22 cellular contexts compared by ENCODE assay signal in the genomic region with DNA sequence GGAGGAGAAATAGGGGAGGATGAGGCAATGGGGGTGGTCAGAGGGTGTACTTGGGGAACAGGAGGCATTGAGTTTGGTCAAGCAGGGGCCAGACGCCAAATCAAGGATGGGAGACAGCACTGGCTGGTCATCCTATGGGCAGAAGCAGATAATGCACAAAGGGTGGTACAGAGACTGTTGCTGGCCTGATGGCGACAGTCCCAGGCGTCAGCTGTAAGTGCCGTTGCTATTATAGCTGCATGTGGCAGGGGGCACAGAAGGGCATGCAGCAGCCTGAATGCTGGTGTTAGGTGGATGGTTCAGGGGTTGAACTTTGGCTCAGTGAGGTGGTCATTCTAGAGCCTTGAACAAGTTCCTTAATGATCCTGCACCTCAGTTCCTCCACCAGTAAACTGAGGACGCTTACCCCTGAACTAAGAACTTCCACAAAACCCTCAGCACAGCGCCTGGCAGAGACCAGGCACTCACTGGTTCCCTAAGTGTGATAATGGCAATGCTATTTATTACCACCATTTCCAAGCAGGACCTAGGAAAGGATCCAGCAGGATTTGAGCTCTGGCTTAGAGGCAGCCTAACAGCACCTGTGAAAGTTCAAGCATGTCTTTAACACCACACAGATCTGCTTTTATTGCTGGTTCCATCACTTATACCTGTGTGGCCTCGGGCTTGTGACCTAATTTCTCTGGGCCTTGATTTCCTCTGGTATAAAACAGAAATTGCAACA.
A peak's percentile ranks its signal among the peaks of the same experiment; 100 is the strongest.
DNase-seq lines count a peak whose midpoint lies in the region; ATAC-seq and TF ChIP-seq lines count a peak whose summit lies in the region.
"Had no signal": no experiment of that assay in that cellular context is flagged by ENCODE, and none has a peak within 500 bp of the region (broad histone marks: within the 10 kb centered on the region; RNA-seq: fewer than 3 reads in every experiment).

No MANE protein-coding gene starts in this region.

- no peaks in the 10 kb centered on the region for H3K9me3 Mint-ChIP-seq in MCF 10A (ENCODE audit: unreplicated experiment)
- H3K9me3 Mint-ChIP-seq: CD8-positive, alpha-beta memory T cell; GM23338 had no signal

- peak overlapping the region; percentile 7 for H4K8ac ChIP-seq in neuronal stem cell (ENCODE audit: low read depth, low read length)

- no peak overlapping the region for H3K4me2 ChIP-seq in neuronal stem cell (ENCODE audit: insufficient read depth, low read length, poor library complexity, severe bottlenecking)
- H3K4me2 ChIP-seq: GM23338 had no signal

- no peak for TF ChIP-seq CTCF in MCF 10A (IDR thresholded peaks at IDR 0.05; ENCODE audit: unreplicated experiment)

- no peak overlapping the region for H2BK12ac ChIP-seq in neuronal stem cell (ENCODE audit: low read length)

- no peak overlapping the region for H3K18ac ChIP-seq in neuronal stem cell (ENCODE audit: low read length)

- CTCF ChIA-PET in MCF 10A (lab: Yijun Ruan, JAX): interaction anchor here (0.6 to 1.2 kb wide), 3 partner anchors 73 to 616 kb away, joined by 3 read pairs; no protein-coding TSS in a partner anchor

- H2BK5ac ChIP-seq in neuronal stem cell (ENCODE audit: low read length): no peak overlapping the region

- peaks cover 7 to 9% of the 10 kb centered on the region in 2 donors for H3K4me1 ChIP-seq in neuronal stem cell (ENCODE audit: control insufficient read depth in 2 of 2, insufficient read depth in 1 of 2, low read depth in 1 of 2, low read length in 2 of 2)
- H3K4me1 ChIP-seq in aorta (ENCODE audit: control insufficient read depth in 1 of 2, insufficient read depth in 2 of 2, low read length in 2 of 2): no peaks in the 10 kb centered on the region

- H3K4me3 ChIP-seq in neuronal stem cell (ENCODE audit: low read length in 2 of 2) (no peak overlapping the region), aorta (ENCODE audit: low read length in 2 of 2) (no peak overlapping the region)
- H3K4me3 ChIP-seq: GM12878, GM23338, K562 had no signal

- H3K27me3 ChIP-seq in neuronal stem cell (ENCODE audit: control insufficient read depth in 3 of 3, insufficient read depth in 3 of 3, low read depth in 1 of 3, low read length in 3 of 3) (no peaks in the 10 kb centered on the region), aorta (ENCODE audit: control insufficient read depth in 1 of 2, insufficient read depth in 2 of 2, low read length in 1 of 2) (no peaks in the 10 kb centered on the region)

- H3K4ac ChIP-seq in neuronal stem cell (ENCODE audit: low read length): no peak overlapping the region

- peaks cover 0 to 7% of the 10 kb centered on the region in 2 donors for H3K36me3 ChIP-seq in neuronal stem cell (replicated peaks in 1 of 2; ENCODE audit: control insufficient read depth in 2 of 2, insufficient read depth in 2 of 2, low read length in 2 of 2)
- H3K36me3 ChIP-seq in aorta (ENCODE audit: control insufficient read depth in 1 of 2, insufficient read depth in 2 of 2, low read length in 1 of 2): peaks cover 0 to 4% of the 10 kb centered on the region in 2 donors

- no peak overlapping the region for H3K27ac Mint-ChIP-seq in MCF 10A (ENCODE audit: low read depth, unreplicated experiment)
- H3K27ac Mint-ChIP-seq: CD8-positive, alpha-beta memory T cell; GM23338 had no signal

- H3K4me1 Mint-ChIP-seq in MCF 10A (ENCODE audit: insufficient read depth, unreplicated experiment): no peaks in the 10 kb centered on the region
- H3K4me1 Mint-ChIP-seq: CD8-positive, alpha-beta memory T cell had no signal

- H3K4me3 Mint-ChIP-seq in MCF 10A (ENCODE audit: unreplicated experiment): no peak overlapping the region
- H3K4me3 Mint-ChIP-seq: CD8-positive, alpha-beta memory T cell; GM23338 had no signal

- H3K79me1 ChIP-seq in neuronal stem cell (ENCODE audit: low read depth, low read length): no peaks in the 10 kb centered on the region

- H2BK120ac ChIP-seq in neuronal stem cell (ENCODE audit: low read depth, low read length): no peak overlapping the region

- H3K27ac ChIP-seq in caudate nucleus (ENCODE audit: low read depth, low read length) (peak overlapping the region; percentile 2), neuronal stem cell (replicated peaks; ENCODE audit: low read length) (no peak overlapping the region), aorta (ENCODE audit: low read depth in 1 of 2, low read length in 2 of 2) (no peak overlapping the region)

- no TSS peak for BruUV-seq in MCF 10A (replicated peaks; lab: Mats Ljungman, UMichigan)

- no peak overlapping the region for H4K91ac ChIP-seq in neuronal stem cell (ENCODE audit: low read depth, low read length, poor library complexity)

- H3K27me3 Mint-ChIP-seq in MCF 10A (ENCODE audit: insufficient read depth, unreplicated experiment): no peaks in the 10 kb centered on the region
- H3K27me3 Mint-ChIP-seq: CD8-positive, alpha-beta memory T cell had no signal

- H3K9me3 ChIP-seq in neuronal stem cell (replicated peaks in 1 of 2; ENCODE audit: control insufficient read depth in 2 of 2, insufficient read depth in 1 of 2, low read depth in 1 of 2, low read length in 2 of 2): no peaks in the 10 kb centered on the region
- H3K9me3 ChIP-seq in aorta (ENCODE audit: control insufficient read depth, low read length): no peaks in the 10 kb centered on the region

- WGBS in neuronal stem cell (ENCODE audit: extremely low coverage in 2 of 2, insufficient read length in 2 of 2, insufficient replicate concordance in 1 of 2), 2 donors: no CpG with 5 or more reads among the region's 7 CpGs
- 89 to 92% methylated on average over 7 of the region's 7 CpGs for WGBS in aorta, 2 donors

- no peak overlapping the region for H3K23ac ChIP-seq in neuronal stem cell (ENCODE audit: low read depth, low read length, poor library complexity)

- no peak overlapping the region for H2AFZ ChIP-seq in neuronal stem cell (ENCODE audit: low read length)
- H2AFZ ChIP-seq: GM23338 had no signal

- H3K14ac ChIP-seq in neuronal stem cell (ENCODE audit: low read length): no peak overlapping the region

- H2AK5ac ChIP-seq in neuronal stem cell (ENCODE audit: low read depth, low read length): no peak overlapping the region

- intact Hi-C loops in left ventricle myocardium superior (cut with micrococcal nuclease): no loop called here
- intact Hi-C loops in Right ventricle myocardium superior (cut with DNase I): no loop called here
- intact Hi-C loops in aorta (cut with DNase I): no loop called here
- intact Hi-C loops in MCF 10A (cut with micrococcal nuclease): no loop called here

- H2BK15ac ChIP-seq in neuronal stem cell (ENCODE audit: low read length): no peak overlapping the region

- ATAC-seq in left ventricle myocardium superior (peak; percentile 68), Right ventricle myocardium superior (ENCODE audit: poor library complexity) (no peak), aorta (ENCODE audit: low FRiP score) (peak; percentile 7)
- ATAC-seq: GM12878, GM23338, HCT116, K562 had no signal

- peak overlapping the region; percentile 33 for H3K9ac ChIP-seq in neuronal stem cell (ENCODE audit: low read depth, low read length, poor library complexity)

- DNase-seq in left ventricle myocardium superior: no peak
- DNase-seq in Right ventricle myocardium superior: no peak
- DNase-seq in caudate nucleus (lab: John Stamatoyannopoulos, UW): peak in 22 of 61 donors; percentile 8 to 58 (median 30)
- no peak for DNase-seq in neuronal stem cell (ENCODE audit: low spot score)
- no peak for DNase-seq in aorta
- DNase-seq in NCI-H2107 treated with DMSO at 0.1 percent for 48 hours (lab: John Stamatoyannopoulos, UW; ENCODE audit: unreplicated experiment): no peak
- DNase-seq in MCF 10A (ENCODE audit: unreplicated experiment): no peak
- DNase-seq: CD8-positive, alpha-beta memory T cell; DMS53; EL; MV-4-11; NCI-H1694 treated with DMSO at 0.1 percent for 48 hours; NCI-H2107; NCI-H2227 treated with DMSO at 0.1 percent for 48 hours; NCI-H510A treated with DMSO at 0.1 percent for 48 hours; NCI-H774; OCI-M1; SHP77 treated with DMSO at 0.1 percent for 48 hours had no signal

- POLR2A ChIA-PET in MCF 10A (lab: Yijun Ruan, JAX): interaction anchor here (1.0 kb wide), 1 partner anchor 71 kb away, joined by 3 read pairs; no protein-coding TSS in a partner anchor

- H3K36me3 Mint-ChIP-seq in MCF 10A (ENCODE audit: insufficient read depth, unreplicated experiment): peaks cover 12% of the 10 kb centered on the region
